18 cellular contexts compared by ENCODE assay signal in the genomic region with DNA sequence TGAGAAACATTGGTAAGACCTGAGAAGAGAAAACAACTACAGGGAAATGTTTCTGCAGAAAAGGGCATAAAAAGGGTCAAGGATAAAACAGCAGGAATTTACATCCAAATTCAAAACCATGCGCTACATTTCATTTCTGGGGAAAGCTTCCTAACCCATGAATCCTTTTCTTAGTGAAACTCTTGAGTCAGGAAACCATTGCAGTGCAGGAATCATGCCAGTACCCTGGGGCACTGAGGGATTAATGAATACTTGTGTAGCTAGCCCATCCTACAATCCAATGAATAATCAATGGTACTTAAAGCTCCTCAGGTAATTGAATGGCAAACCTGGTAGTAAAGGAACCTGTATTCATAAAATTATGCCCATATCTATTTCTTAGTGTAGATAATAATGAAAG.
DNase-seq lines count a peak whose midpoint lies in the region; TF ChIP-seq lines count a peak whose summit lies in the region.
"Had no signal": no experiment of that assay in that cellular context is flagged by ENCODE, and none has a peak within 500 bp of the region (broad histone marks: within the 10 kb centered on the region; RNA-seq: fewer than 3 reads in every experiment).

No MANE protein-coding gene starts in this region.

- peak; percentile 16 for DNase-seq in T1000 (lab: John Stamatoyannopoulos, UW)
- DNase-seq in foreskin melanocyte, result peak; percentile 67
- no peak for DNase-seq in 8988T
- DNase-seq in activated gamma-delta T cell treated with Interleukin-2 at 50 U/mL for 16 hours, result no peak
- no peak for DNase-seq in posterior cingulate gyrus
- no peak for DNase-seq in DMS53 (lab: John Stamatoyannopoulos, UW)
- DNase-seq: C1 segment of cervical spinal cord, DMS79 treated with DMSO at 0.1 percent for 48 hours, GF-D8, NCI-H1417 treated with DMSO at 0.1 percent for 48 hours, NCI-H187 treated with DMSO at 0.1 percent for 48 hours, NCI-H526, Right ventricle myocardium superior, SK-N-SH had no signal

- no peak for TF ChIP-seq CTCF in OCI-LY3 (IDR thresholded peaks at IDR 0.05; ENCODE audit: low read depth, low read length)

- H3K27ac ChIP-seq in BLaER1 (no peak overlapping the region), OCI-LY3 (ENCODE audit: low read length) (no peak overlapping the region)
- H3K27ac ChIP-seq: KMS-11 had no signal

- no peaks in the 10 kb centered on the region for H3K27me3 ChIP-seq in BLaER1
- no peaks in the 10 kb centered on the region for H3K27me3 ChIP-seq in OCI-LY3 (ENCODE audit: low read depth, low read length)

- H3K4me3 ChIP-seq in BLaER1 (no peak overlapping the region), OCI-LY3 (ENCODE audit: low read length) (no peak overlapping the region)
- H3K4me3 ChIP-seq: GM12878 had no signal

- no peaks in the 10 kb centered on the region for H3K36me3 ChIP-seq in BLaER1
- H3K36me3 ChIP-seq in OCI-LY3 (replicated peaks; ENCODE audit: low read depth, low read length), result no peaks in the 10 kb centered on the region

- H3K4me1 ChIP-seq in BLaER1, result peaks cover 41% of the 10 kb centered on the region
- H3K4me1 ChIP-seq in OCI-LY3 (ENCODE audit: low read length), result no peaks in the 10 kb centered on the region

- H3K4me2 ChIP-seq in BLaER1, result peak overlapping the region; percentile 26
- no peak overlapping the region for H3K4me2 ChIP-seq in OCI-LY3 (ENCODE audit: low read length)
- H3K4me2 ChIP-seq: KMS-11, SK-N-SH had no signal

- H4K20me1 ChIP-seq in BLaER1, result no peaks in the 10 kb centered on the region
- no peaks in the 10 kb centered on the region for H4K20me1 ChIP-seq in OCI-LY3 (ENCODE audit: insufficient read depth, low read length)

- H3K9me3 ChIP-seq in BLaER1, result peaks cover 7% of the 10 kb centered on the region; the same call in 1 of the 2 replicates
- H3K9me3 ChIP-seq in OCI-LY3 (ENCODE audit: insufficient read depth, low read length), result no peaks in the 10 kb centered on the region
- H3K9me3 ChIP-seq: SK-N-SH had no signal

- H2AFZ ChIP-seq in OCI-LY3 (ENCODE audit: low read depth, low read length), result 0 out of 2 replicates have a peak overlapping the region, but pooled peaks have one; percentile 30

- no peaks in the 10 kb centered on the region for H3K79me2 ChIP-seq in OCI-LY3 (ENCODE audit: low read length)

- intact Hi-C loops in posterior cingulate gyrus (cut with DNase I), result no loop called here

- H3K9ac ChIP-seq in BLaER1 (no peak overlapping the region), OCI-LY3 (ENCODE audit: low read length) (no peak overlapping the region)
- H3K9ac ChIP-seq: KMS-11, SK-N-SH had no signal

Comparison
In these comparisons a context has a peak if more than half of its experiments do, and no peak if none do; other contexts are left out.
1. DNase-seq: peak in T1000 (single experiment) and foreskin melanocyte (single experiment); none in 8988T (single experiment), activated gamma-delta T cell treated with Interleukin-2 at 50 U/mL for 16 hours (single experiment), posterior cingulate gyrus (0 of 10) and DMS53 (single experiment).